Comparison of ENCODE assay signal across 18 cellular contexts in the genomic region with DNA sequence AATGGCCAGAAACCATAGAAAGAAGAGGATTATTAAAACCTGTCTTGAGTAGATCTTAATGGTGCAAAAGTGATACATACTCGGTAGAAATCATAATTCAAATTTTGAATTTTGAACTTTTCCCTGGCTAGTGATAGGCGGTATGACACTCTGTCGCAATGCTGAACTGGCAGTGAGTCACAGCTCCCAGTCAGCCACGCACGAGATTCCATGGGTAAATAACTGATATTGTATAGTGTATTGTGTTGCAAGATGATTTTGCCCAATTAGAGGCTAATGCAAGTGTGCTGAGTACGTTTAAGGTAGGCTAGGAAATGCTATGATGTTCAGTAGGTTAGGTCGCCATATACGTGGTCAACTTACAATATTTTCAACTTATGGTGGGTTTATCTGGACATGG.
DNase-seq lines count a peak whose midpoint lies in the region; ATAC-seq, FAIRE-seq and TF ChIP-seq lines count a peak whose summit lies in the region.
"Had no signal": no experiment of that assay in that cellular context is flagged by ENCODE, and none has a peak within 500 bp of the region (broad histone marks: within the 10 kb centered on the region; RNA-seq: fewer than 3 reads in every experiment).

No MANE protein-coding gene starts in this region.

- no peak for TF ChIP-seq POLR2A in A549 (IDR thresholded peaks at IDR 0.05; ENCODE audit: low read length)

- H3K4me2 ChIP-seq in A549 = no peak overlapping the region

- H3K27ac ChIP-seq in A549 = no peak overlapping the region
- peak overlapping the region; percentile 51; the same call in 1 of the 2 replicates for H3K27ac ChIP-seq in VCaP
- H3K27ac ChIP-seq: left ventricle myocardium inferior, psoas muscle, SJSA1 had no signal

- H3K4me1 ChIP-seq in A549 = no peaks in the 10 kb centered on the region
- H3K4me1 ChIP-seq: psoas muscle had no signal

- CTCF ChIA-PET in A549 (lab: Yijun Ruan, JAX) = interaction anchor here (2.6 kb wide), 1 partner anchor 204 kb away, joined by 6 read pairs; no protein-coding TSS in a partner anchor

- TF ChIP-seq RAD21 in A549 (conservative IDR thresholded peaks at IDR 0.05 in 1 of 2, IDR thresholded peaks at IDR 0.05 in 1 of 2) = no peak

- H3K4me3 ChIP-seq in A549 (no peak overlapping the region), fibroblast of villous mesenchyme (ENCODE audit: low read depth, low read length) (no peak overlapping the region)
- H3K4me3 ChIP-seq: left ventricle myocardium inferior, psoas muscle, SJSA1 had no signal

- FAIRE-seq in A549 (lab: Jason Lieb, UNC) = no peak

- DNase-seq in A549 (ENCODE audit: low read depth in 1 of 2, low spot score in 1 of 2) = no peak
- DNase-seq in LHCN-M2 (ENCODE audit: low read depth) = peak; percentile 7
- peak; percentile 34 for DNase-seq in fibroblast of villous mesenchyme (ENCODE audit: low read depth)
- no peak for DNase-seq in G401 (ENCODE audit: low spot score)
- DNase-seq in occipital lobe (lab: John Stamatoyannopoulos, UW) = no peak
- DNase-seq in SHP77 (lab: John Stamatoyannopoulos, UW) = no peak
- DNase-seq: C1 segment of cervical spinal cord; erythroblast; GDM1; left ventricle myocardium inferior; NCI-H1105; NCI-H524 treated with DMSO at 0.1 percent for 48 hours; psoas muscle; stimulated activated CD4-positive, alpha-beta T cell treated with anti-CD3 and anti-CD28 coated beads, Interleukin-4, amount 100 ng/mL, for 4 hours; T-helper 2 cell had no signal

- in situ Hi-C loops in G401 (cut with HindIII; ENCODE audit: low sequenced_read_pairs) = no loop called here

- H3K9me3 ChIP-seq in A549 = no peaks in the 10 kb centered on the region
- H3K9me3 ChIP-seq: left ventricle myocardium inferior, psoas muscle, SJSA1 had no signal

- POLR2A ChIA-PET in A549 (lab: Yijun Ruan, JAX) = no interaction called here

- no peak for TF ChIP-seq EP300 in A549 (IDR thresholded peaks at IDR 0.05)

- TF ChIP-seq CTCF in A549 (IDR thresholded peaks at IDR 0.05) = no peak
- no peak for TF ChIP-seq CTCF in VCaP (conservative IDR thresholded peaks at IDR 0.05)
- TF ChIP-seq CTCF in fibroblast of villous mesenchyme (IDR thresholded peaks at IDR 0.05; ENCODE audit: insufficient read depth, low read depth, low read length) = no peak

- 85% methylated on average over 8 of the region's 8 CpGs for WGBS in A549 (ENCODE audit: missing lambda C conversion rate)

- ATAC-seq in A549 (no peak), SK-N-SH treated with all-trans-retinoic acid at 6 μM for 48 hours (no peak)
- ATAC-seq: psoas muscle had no signal

TF ChIP-seq in A549, 52 proteins besides CTCF, POLR2A, EP300 and RAD21:
- TF ChIP-seq, protein P1, sequence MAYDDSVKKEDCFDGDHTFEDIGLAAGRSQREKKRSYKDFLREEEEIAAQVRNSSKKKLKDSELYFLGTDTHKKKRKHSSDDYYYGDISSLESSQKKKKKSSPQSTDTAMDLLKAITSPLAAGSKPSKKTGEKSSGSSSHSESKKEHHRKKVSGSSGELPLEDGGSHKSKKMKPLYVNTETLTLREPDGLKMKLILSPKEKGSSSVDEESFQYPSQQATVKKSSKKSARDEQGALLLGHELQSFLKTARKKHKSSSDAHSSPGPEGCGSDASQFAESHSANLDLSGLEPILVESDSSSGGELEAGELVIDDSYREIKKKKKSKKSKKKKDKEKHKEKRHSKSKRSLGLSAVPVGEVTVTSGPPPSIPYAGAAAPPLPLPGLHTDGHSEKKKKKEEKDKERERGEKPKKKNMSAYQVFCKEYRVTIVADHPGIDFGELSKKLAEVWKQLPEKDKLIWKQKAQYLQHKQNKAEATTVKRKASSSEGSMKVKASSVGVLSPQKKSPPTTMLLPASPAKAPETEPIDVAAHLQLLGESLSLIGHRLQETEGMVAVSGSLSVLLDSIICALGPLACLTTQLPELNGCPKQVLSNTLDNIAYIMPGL (CRISPR knock-in tag; IDR thresholded peaks at IDR 0.05; ENCODE audit: borderline replicate concordance) = no peak
- TF ChIP-seq CEBPB (IDR thresholded peaks at IDR 0.05) = peak; percentile 19 to 34; a peak in 1 of 4 replicates
TF ChIP-seq in A549: peak in this region for 1.

TF ChIP-seq in SK-N-SH treated with all-trans-retinoic acid at 6 μM for 48 hours, 23 proteins besides CTCF, POLR2A, EP300 and RAD21:
- TF ChIP-seq ZNF70 (CRISPR knock-in tag; IDR thresholded peaks at IDR 0.05) (no peak), ZFP30 (CRISPR knock-in tag; IDR thresholded peaks at IDR 0.05) (no peak)

Comparison
In these comparisons a context has a peak if more than half of its experiments do, and no peak if none do; other contexts are left out.
1. DNase-seq: peak in LHCN-M2 (single experiment) and fibroblast of villous mesenchyme (single experiment); none in A549 (0 of 2), G401 (single experiment), occipital lobe (single experiment) and SHP77 (0 of 2).